ENCODE assay signal across 22 cellular contexts in the genomic region with DNA sequence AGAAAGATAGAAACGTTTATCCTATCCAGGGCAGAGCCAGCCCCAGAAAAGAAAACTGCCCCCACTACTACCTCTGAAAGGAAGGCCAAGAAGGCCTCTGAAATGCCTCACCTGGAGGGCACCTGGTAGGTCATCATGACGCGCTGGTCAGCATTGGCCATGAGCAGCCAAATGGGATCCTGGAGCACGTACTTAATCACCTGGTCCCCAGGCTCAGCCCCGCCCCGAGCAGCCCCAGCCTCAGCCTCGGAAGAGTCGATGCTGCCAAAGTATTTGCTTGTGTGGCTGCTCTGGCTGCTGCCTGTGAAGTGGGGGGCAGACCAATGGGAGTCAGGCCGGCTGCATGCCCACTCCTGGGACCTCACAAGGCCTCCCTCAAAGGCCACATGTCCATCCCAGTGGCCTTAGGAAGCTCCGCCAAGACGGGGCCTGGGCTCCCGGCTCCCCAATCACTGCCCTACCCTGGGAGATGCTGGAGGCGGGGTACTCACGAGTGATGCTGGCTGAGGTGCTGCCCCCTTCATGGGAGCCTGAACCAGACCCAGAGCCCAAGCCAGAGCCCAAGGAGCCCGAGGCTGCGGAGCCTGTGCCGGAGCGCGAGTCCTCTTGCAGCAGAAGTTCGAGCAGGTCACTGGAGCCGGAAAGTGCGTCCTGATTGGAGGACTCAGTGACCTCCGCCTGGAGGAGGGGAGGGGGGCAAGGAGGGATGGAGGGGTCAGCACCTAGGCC. TPM values are rescaled to one million over a fixed set of nuclear protein-coding genes. Genes with fewer than 3 reads are reported as not detected.
DNase-seq lines count a peak whose midpoint lies in the region; ATAC-seq and TF ChIP-seq lines count a peak whose summit lies in the region.
"Had no signal": no experiment of that assay in that cellular context is flagged by ENCODE, and none has a peak within 500 bp of the region (broad histone marks: within the 10 kb centered on the region; RNA-seq: fewer than 3 reads in every experiment).

No MANE protein-coding gene starts in this region.

- H3K36me3 ChIP-seq in CD4-positive, alpha-beta memory T cell (ENCODE audit: insufficient read depth, low read length), result peaks cover 66% of the 10 kb centered on the region
- peaks cover 72 to 79% (median 78%) of the 10 kb centered on the region in 3 donors for H3K36me3 ChIP-seq in esophagus squamous epithelium
- peaks cover 19 to 83% of the 10 kb centered on the region in 2 donors for H3K36me3 ChIP-seq in psoas muscle (ENCODE audit: insufficient read depth in 1 of 2, low read depth in 1 of 2)

- DNase-seq in CD4-positive, alpha-beta memory T cell, result peak in 2 of 5 donors; percentile 14 to 26
- DNase-seq in T-helper 17 cell (no peak), esophagus squamous epithelium (lab: John Stamatoyannopoulos, UW) (no peak), psoas muscle (no peak), hypothalamus (lab: John Stamatoyannopoulos, UW) (no peak), AG08395 (ENCODE audit: low spot score) (no peak), RKO (ENCODE audit: low spot score) (no peak)
- DNase-seq: activated B cell treated with CpG ODN at 0.5 μM for 24 hours; activated CD8-positive, alpha-beta T cell treated with anti-CD3 and anti-CD28 coated beads, Interleukin-2, amount 10 ng/mL, durations not matched to agents 7 days and 5 days; activated T-cell treated with anti-CD3 and anti-CD28 coated beads, Interleukin-2, amount 50 U/mL, for 48 hours; dermis blood vessel endothelial cell; KBM-7; NCI-H187 treated with DMSO at 0.1 percent for 48 hours; NCI-H345; PC-3; spleen; substantia nigra had no signal

- H3K27ac ChIP-seq in CD4-positive, alpha-beta memory T cell (ENCODE audit: low read depth, low read length), result no peak overlapping the region
- peak overlapping the region in 3 of 4 donors; percentile 17 to 94 (median 53) for H3K27ac ChIP-seq in esophagus squamous epithelium
- peak overlapping the region; percentile 93 for H3K27ac ChIP-seq in psoas muscle

- POLR2A ChIA-PET in CD4-positive, alpha-beta memory T cell (lab: Charles Lee; ENCODE audit: partially characterized antibody), result interaction anchor here (2.0 to 23.4 kb wide), 6 partner anchors 14 to 105 kb away, joined by 7 to 1074 read pairs (median 64); a partner anchor contains a TSS

- 62 to 75% methylated on average over 3 to 4 of the region's 23 CpGs for whole genome bisulfite sequencing in esophagus squamous epithelium, 2 donors
- 74 to 86% (median 78%) methylated on average over 23 of the region's 23 CpGs for WGBS in psoas muscle, 3 donors

- no peaks in the 10 kb centered on the region for H3K9me3 ChIP-seq in CD4-positive, alpha-beta memory T cell (ENCODE audit: control insufficient read depth in 1 of 2, low read length in 2 of 2)
- no peaks in the 10 kb centered on the region for H3K9me3 ChIP-seq in T-helper 17 cell (ENCODE audit: control insufficient read depth, low read length, poor library complexity, severe bottlenecking)
- no peaks in the 10 kb centered on the region for H3K9me3 ChIP-seq in esophagus squamous epithelium
- H3K9me3 ChIP-seq in psoas muscle, result no peaks in the 10 kb centered on the region
- H3K9me3 ChIP-seq: spleen had no signal

- peaks cover 34 to 54% of the 10 kb centered on the region in 2 donors for H3K36me3 Mint-ChIP-seq in CD4-positive, alpha-beta memory T cell
- peaks cover 10% of the 10 kb centered on the region for H3K36me3 Mint-ChIP-seq in T-helper 17 cell (ENCODE audit: low read depth)
- H3K36me3 Mint-ChIP-seq: activated naive CD8-positive, alpha-beta T cell had no signal

- TF ChIP-seq CTCF in esophagus squamous epithelium (IDR thresholded peaks at IDR 0.05) (no peak), psoas muscle (IDR thresholded peaks at IDR 0.05) (no peak)

- H3K27ac Mint-ChIP-seq in CD4-positive, alpha-beta memory T cell, result peak overlapping the region in 6 of 7 donors; percentile 42 to 89 (median 76)
- H3K27ac Mint-ChIP-seq in T-helper 17 cell, result no peak overlapping the region
- H3K27ac Mint-ChIP-seq: activated B cell treated with CpG ODN at 0.5 μM for 24 hours; activated CD8-positive, alpha-beta T cell treated with anti-CD3 and anti-CD28 coated beads, Interleukin-2, amount 10 ng/mL, durations not matched to agents 7 days and 5 days had no signal

- no peak overlapping the region for H3K4me3 ChIP-seq in CD4-positive, alpha-beta memory T cell (ENCODE audit: low read length in 2 of 2)
- H3K4me3 ChIP-seq in esophagus squamous epithelium (no peak overlapping the region), psoas muscle (no peak overlapping the region)
- H3K4me3 ChIP-seq: spleen had no signal

- peaks cover 20% of the 10 kb centered on the region for H3K4me1 ChIP-seq in CD4-positive, alpha-beta memory T cell (ENCODE audit: insufficient read depth, low read length)
- H3K4me1 ChIP-seq in esophagus squamous epithelium (peaks cover 7 to 85% (median 23%) of the 10 kb centered on the region in 3 donors), psoas muscle (peaks cover 39% of the 10 kb centered on the region)

- no peak for TF ChIP-seq POLR2A in esophagus squamous epithelium (IDR thresholded peaks at IDR 0.05)

- intact Hi-C loops in CD4-positive, alpha-beta memory T cell (cut with micrococcal nuclease), result no loop called here
- intact Hi-C loops in esophagus squamous epithelium (cut with DNase I), result no loop called here
- intact Hi-C loops in psoas muscle (cut with DNase I), result loop anchor here in 1 of 2 donors (10.0 kb wide), 1 partner anchor 898 kb away; a partner anchor contains a TSS

- CTCF ChIA-PET in CD4-positive, alpha-beta memory T cell (lab: Charles Lee; ENCODE audit: partially characterized antibody), result interaction anchor here (0.9 to 6.2 kb wide), 7 partner anchors 8 to 159 kb away, joined by 3 to 93 read pairs (median 5); a partner anchor contains a TSS

- H3K4me1 Mint-ChIP-seq in CD4-positive, alpha-beta memory T cell, result peaks cover 0 to 8% (median 3%) of the 10 kb centered on the region in 4 donors
- peaks cover 20% of the 10 kb centered on the region for H3K4me1 Mint-ChIP-seq in T-helper 17 cell
- H3K4me1 Mint-ChIP-seq: activated B cell treated with CpG ODN at 0.5 μM for 24 hours had no signal

- H3K4me3 Mint-ChIP-seq in CD4-positive, alpha-beta memory T cell, result peak overlapping the region in 1 of 8 donors; percentile 25
- peak overlapping the region; percentile 75 for H3K4me3 Mint-ChIP-seq in T-helper 17 cell
- H3K4me3 Mint-ChIP-seq: activated B cell treated with CpG ODN at 0.5 μM for 24 hours; activated CD8-positive, alpha-beta T cell treated with anti-CD3 and anti-CD28 coated beads, Interleukin-2, amount 10 ng/mL, durations not matched to agents 7 days and 5 days; activated naive CD8-positive, alpha-beta T cell; brain had no signal

- no peaks in the 10 kb centered on the region for H3K27me3 Mint-ChIP-seq in CD4-positive, alpha-beta memory T cell
- no peaks in the 10 kb centered on the region for H3K27me3 Mint-ChIP-seq in T-helper 17 cell
- H3K27me3 Mint-ChIP-seq: activated B cell treated with CpG ODN at 0.5 μM for 24 hours; activated naive CD8-positive, alpha-beta T cell; brain had no signal

- no peaks in the 10 kb centered on the region for H3K27me3 ChIP-seq in CD4-positive, alpha-beta memory T cell (ENCODE audit: insufficient read depth, low read length)
- no peaks in the 10 kb centered on the region for H3K27me3 ChIP-seq in esophagus squamous epithelium
- H3K27me3 ChIP-seq in psoas muscle (ENCODE audit: insufficient read depth in 3 of 3, low read length in 2 of 3), result no peaks in the 10 kb centered on the region
- H3K27me3 ChIP-seq: spleen had no signal

- H3K9me3 Mint-ChIP-seq in CD4-positive, alpha-beta memory T cell, result peaks cover 0 to 26% (median 0%) of the 10 kb centered on the region in 8 donors
- H3K9me3 Mint-ChIP-seq: activated B cell treated with CpG ODN at 0.5 μM for 24 hours, brain had no signal

- no peak for ATAC-seq in T-helper 17 cell
- ATAC-seq in psoas muscle, result no peak
- ATAC-seq: activated CD8-positive, alpha-beta T cell treated with anti-CD3 and anti-CD28 coated beads, Interleukin-2, amount 10 ng/mL, durations not matched to agents 7 days and 5 days; PC-3 had no signal

RNA-seq across cellular contexts. Expression of a gene that starts 9.9 kb away (rescaled TPM):
- 10 to 100 TPM; 78.9 to 79.4 TPM for total RNA-seq in CD4-positive, alpha-beta memory T cell
- polyA plus RNA-seq in CD4-positive, alpha-beta memory T cell, result 10 to 100 TPM in 1 of 2 donors, 1 to 10 TPM in 1; 3.7 to 18.6 TPM
- 1,000 to 10,000 TPM; 1,926 to 2,038 TPM for total RNA-seq in T-helper 17 cell
- 10 to 100 TPM; 33.6 to 95.0 (median 56.3) TPM for total RNA-seq in esophagus squamous epithelium
- total RNA-seq in psoas muscle, result 100 to 1,000 TPM in 3 of 4 donors, 10 to 100 TPM in 1; 48.9 to 278 (median 166) TPM
- polyA plus RNA-seq in psoas muscle, result 100 to 1,000 TPM; 133 to 173 (median 145) TPM

RNA-seq across cellular contexts. Expression of a gene that starts 18.4 kb away (rescaled TPM):
- total RNA-seq in CD4-positive, alpha-beta memory T cell, result not detected
- polyA plus RNA-seq in CD4-positive, alpha-beta memory T cell, result not detected
- total RNA-seq in T-helper 17 cell (not detected), esophagus squamous epithelium (not detected), psoas muscle (under 1 TPM in 1 of 4 donors, not detected in 3; 0.30 TPM)
- under 1 TPM in 1 of 3 donors, not detected in 2; 0.10 TPM for polyA plus RNA-seq in psoas muscle
- total RNA-seq: dermis blood vessel endothelial cell, glomerular endothelial cell, lung microvascular endothelial cell, PC-3 had no signal

RNA-seq across cellular contexts. Expression of a gene that starts 20.4 kb away (rescaled TPM):
- total RNA-seq in CD4-positive, alpha-beta memory T cell, result 100 to 1,000 TPM; 190 to 203 TPM
- polyA plus RNA-seq in CD4-positive, alpha-beta memory T cell, result 100 to 1,000 TPM in 1 of 2 donors, 10 to 100 TPM in 1; 41.6 to 106 TPM
- 100 to 1,000 TPM; 209 to 252 TPM for total RNA-seq in T-helper 17 cell
- 10 to 100 TPM in 3 of 4 donors, 1 to 10 TPM in 1; 6.2 to 20.4 (median 12.0) TPM for total RNA-seq in esophagus squamous epithelium
- 10 to 100 TPM; 39.7 to 59.2 (median 49.8) TPM for total RNA-seq in psoas muscle
- polyA plus RNA-seq in psoas muscle, result 10 to 100 TPM; 33.2 to 49.5 (median 35.2) TPM

RNA-seq across cellular contexts. Expression of a gene that starts 24.0 kb away (rescaled TPM):
- under 1 TPM; 0.32 to 0.33 TPM for total RNA-seq in CD4-positive, alpha-beta memory T cell
- polyA plus RNA-seq in CD4-positive, alpha-beta memory T cell, result under 1 TPM in 1 of 2 donors, not detected in 1; 0.20 TPM
- total RNA-seq in T-helper 17 cell (not detected), esophagus squamous epithelium (1 to 10 TPM in 2 of 4 donors, under 1 TPM in 1, not detected in 1; 0.30 to 8.8 (median 2.2) TPM), psoas muscle (not detected)
- polyA plus RNA-seq in psoas muscle, result under 1 TPM in 1 of 3 donors, not detected in 2; 0.42 TPM
- total RNA-seq: activated B cell treated with CpG ODN at 0.5 μM for 24 hours; activated CD8-positive, alpha-beta T cell treated with anti-CD3 and anti-CD28 coated beads, Interleukin-2, amount 10 ng/mL, durations not matched to agents 7 days and 5 days; dermis blood vessel endothelial cell; glomerular endothelial cell; lung microvascular endothelial cell; myocyte; spleen had no signal

RNA-seq across cellular contexts. Expression of a gene that starts 33.9 kb away (rescaled TPM):
- 10 to 100 TPM; 25.0 to 25.3 TPM for total RNA-seq in CD4-positive, alpha-beta memory T cell
- 10 to 100 TPM; 42.4 to 43.7 TPM for polyA plus RNA-seq in CD4-positive, alpha-beta memory T cell
- total RNA-seq in T-helper 17 cell (10 to 100 TPM; 33.0 to 33.9 TPM), esophagus squamous epithelium (10 to 100 TPM; 12.7 to 21.7 (median 15.5) TPM), psoas muscle (1 to 10 TPM; 1.2 to 4.7 (median 2.9) TPM)
- polyA plus RNA-seq in psoas muscle, result 1 to 10 TPM; 1.5 to 1.9 (median 1.8) TPM

Comparison
In these comparisons a context has a peak if more than half of its experiments do, and no peak if none do; other contexts are left out.
1. RNA of a gene that starts 9.9 kb away (total RNA-seq): 1,926 to 2,038 TPM in T-helper 17 cell; 48.9 to 278 TPM in psoas muscle, 78.9 to 79.4 TPM in CD4-positive, alpha-beta memory T cell and 33.6 to 95.0 TPM in esophagus squamous epithelium; every median in the first group is over 4 times any median in the second.